1 cellular context compared by ENCODE assay signal in genomic region chr19:39334444-39334976, GRCh38.
TF ChIP-seq lines count a peak whose summit lies in the region.

No MANE protein-coding gene starts in this region.

TF ChIP-seq in GM12878, 131 proteins besides CTCF, POLR2A, EP300 and RAD21:
- TF ChIP-seq ATF7 (IDR thresholded peaks at IDR 0.05; ENCODE audit: low read depth) (no peak), TAF1 (IDR thresholded peaks at IDR 0.05; ENCODE audit: borderline replicate concordance, low read depth, low read length) (no peak), PAX5 (IDR thresholded peaks at IDR 0.05; ENCODE audit: borderline replicate concordance, low read depth, low read length) (no peak), ZNF24 (IDR thresholded peaks at IDR 0.05) (no peak), ZNF217 (IDR thresholded peaks at IDR 0.05) (no peak)
